7 cellular contexts compared by ENCODE assay signal in the genomic region with DNA sequence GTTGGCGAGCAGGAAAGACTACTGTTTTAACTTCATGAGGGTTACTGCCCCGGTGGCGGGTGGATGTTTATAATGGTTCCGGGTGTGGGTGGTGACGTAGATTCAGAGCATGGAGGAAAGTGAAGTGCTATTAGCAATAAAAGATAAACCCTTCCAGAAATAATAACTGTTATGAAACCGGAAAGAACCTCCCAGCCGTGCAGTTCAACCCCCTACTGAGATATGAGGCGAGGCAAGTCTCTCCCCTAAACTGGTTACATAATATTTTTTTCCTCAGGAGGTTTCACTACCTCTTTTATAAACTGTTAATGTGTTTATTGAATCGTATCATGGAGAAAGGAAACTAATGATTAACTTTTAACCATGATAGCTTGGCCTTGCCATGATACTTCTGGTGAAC. TPM values are rescaled to one million over a fixed set of nuclear protein-coding genes. Genes with fewer than 3 reads are reported as not detected.
DNase-seq lines count a peak whose midpoint lies in the region; ATAC-seq and TF ChIP-seq lines count a peak whose summit lies in the region.

No MANE protein-coding gene starts in this region.

- TF ChIP-seq CTCF in cardiac fibroblast (IDR thresholded peaks at IDR 0.05; ENCODE audit: low read depth, low read length), result no peak
- TF ChIP-seq CTCF in transverse colon (IDR thresholded peaks at IDR 0.05), result no peak

- H3K4me3 ChIP-seq in cardiac fibroblast (replicated peaks in 1 of 2; ENCODE audit: low read depth in 2 of 2, low read length in 2 of 2), result no peak overlapping the region
- H3K4me3 ChIP-seq in transverse colon, result no peak overlapping the region

- in situ Hi-C loops in transverse colon (cut with MboI; ENCODE audit: low pct_ligation_motif_present in 1 of 4, low pct_unique_long_range_greater_than_20kb in 1 of 4, low sequenced_read_pairs in 3 of 4), result no loop called here

- no peaks in the 10 kb centered on the region for H3K9me3 ChIP-seq in transverse colon

- no peak for TF ChIP-seq EP300 in transverse colon (IDR thresholded peaks at IDR 0.05; ENCODE audit: low read depth)

- intact Hi-C loops in transverse colon (cut with DNase I; ENCODE audit: low total_unique reads), result no loop called here

- H3K4me1 ChIP-seq in transverse colon, result peaks cover 0 to 19% (median 4%) of the 10 kb centered on the region in 4 donors

- WGBS in transverse colon (ENCODE audit: low coverage in 1 of 2), 2 donors, result 27 to 32% methylated on average over 9 of the region's 9 CpGs

- H3K27ac ChIP-seq in transverse colon, result no peak overlapping the region

- H3K36me3 ChIP-seq in transverse colon, result no peaks in the 10 kb centered on the region

- no peak for TF ChIP-seq POLR2A in transverse colon (IDR thresholded peaks at IDR 0.05)

- ATAC-seq in GM19438 (IDR thresholded peaks at IDR 0.05; ENCODE audit: low read depth, unreplicated experiment) (peak; percentile 88), HG03159 (IDR thresholded peaks at IDR 0.05; ENCODE audit: unreplicated experiment) (peak; percentile 88)

- DNase-seq in cardiac fibroblast (ENCODE audit: low read depth in 2 of 2) (peak; percentile 22 to 28), transverse colon (peak; percentile 44), SHP77 (lab: John Stamatoyannopoulos, UW) (no peak)
- no peak for DNase-seq in stimulated activated CD4-positive, alpha-beta T cell treated with anti-CD3 and anti-CD28 coated beads, Interleukin-2, amount 100 ng/mL, for 24 hours
- DNase-seq in activated CD4-positive, CD25-positive, alpha-beta regulatory T cell treated with anti-CD3 and anti-CD28 coated beads, Interleukin-2, amount 50 U/mL, for 72 hours, result no peak

- no peaks in the 10 kb centered on the region for H3K27me3 ChIP-seq in transverse colon

RNA-seq across cellular contexts. Expression of gene STIM2, which starts 33.9 kb away (rescaled TPM):
- total RNA-seq in transverse colon, result 10 to 100 TPM; 17.2 to 71.4 (median 20.7) TPM

Comparison
In these comparisons a context has a peak if more than half of its experiments do, and no peak if none do; other contexts are left out.
1. DNase-seq: peak in cardiac fibroblast (2 of 2) and transverse colon (single experiment); none in stimulated activated CD4-positive, alpha-beta T cell treated with anti-CD3 and anti-CD28 coated beads, Interleukin-2, amount 100 ng/mL, for 24 hours (0 of 2), activated CD4-positive, CD25-positive, alpha-beta regulatory T cell treated with anti-CD3 and anti-CD28 coated beads, Interleukin-2, amount 50 U/mL, for 72 hours (single experiment) and SHP77 (0 of 2).